In genomic region chr2:27199241-27199640, GRCh38 we compare ENCODE assay signal across 23 cellular contexts. TPM values are rescaled to one million over a fixed set of nuclear protein-coding genes. Genes with fewer than 3 reads are reported as not detected.
A peak's percentile ranks its signal among the peaks of the same experiment; 100 is the strongest.
DNase-seq lines count a peak whose midpoint lies in the region; ATAC-seq, FAIRE-seq and TF ChIP-seq lines count a peak whose summit lies in the region.
"Had no signal": no experiment of that assay in that cellular context is flagged by ENCODE, and none has a peak within 500 bp of the region (broad histone marks: within the 10 kb centered on the region; RNA-seq: fewer than 3 reads in every experiment).

No MANE protein-coding gene starts in this region.

- H4K8ac ChIP-seq in trophoblast cell (ENCODE audit: low read depth, low read length), result no peak overlapping the region

- POLR2A ChIA-PET in HepG2 (lab: Yijun Ruan, JAX), result interaction anchor here (1.0 to 1.3 kb wide), 3 partner anchors 85 to 106 kb away, joined by 3 read pairs; no protein-coding TSS in a partner anchor
- POLR2A ChIA-PET in WTC11 (lab: Charles Lee), result no interaction called here

- H3K79me1 ChIP-seq in trophoblast cell (ENCODE audit: low read length), result peaks cover 6% of the 10 kb centered on the region

- H2AK5ac ChIP-seq in trophoblast cell (ENCODE audit: low read length), result no peak overlapping the region

- H3K36me3 ChIP-seq in HepG2 (replicated peaks in 1 of 2; ENCODE audit: control insufficient read depth in 1 of 2, insufficient read depth in 2 of 2, low read length in 2 of 2), result peaks cover 30 to 40% of the 10 kb centered on the region in 2 experiments
- H3K36me3 ChIP-seq in right lobe of liver, result peaks cover 0 to 37% (median 18%) of the 10 kb centered on the region in 4 donors
- peaks cover 42 to 48% of the 10 kb centered on the region in 2 experiments for H3K36me3 ChIP-seq in trophoblast cell (ENCODE audit: control insufficient read depth in 1 of 2, insufficient read depth in 2 of 2, low read length in 2 of 2)

- peak overlapping the region; percentile 40 for H2BK120ac ChIP-seq in trophoblast cell (ENCODE audit: insufficient read depth, low read length, poor library complexity)

- H3K23ac ChIP-seq in trophoblast cell (ENCODE audit: low read length), result no peak overlapping the region

- H3K79me2 ChIP-seq in HepG2 (ENCODE audit: insufficient read depth, low read length) (no peaks in the 10 kb centered on the region), trophoblast cell (ENCODE audit: control insufficient read depth, insufficient read depth, low read length, poor library complexity) (no peaks in the 10 kb centered on the region)

- no peak for TF ChIP-seq EP300 in HepG2 (IDR thresholded peaks at IDR 0.05; ENCODE audit: low read depth in 2 of 2, low read length in 2 of 2)
- no peak for TF ChIP-seq EP300 in HepG2 (CRISPR knock-in tag; IDR thresholded peaks at IDR 0.05; ENCODE audit: borderline replicate concordance)

- no peak overlapping the region for H3K4me3 Mint-ChIP-seq in WTC11
- H3K4me3 Mint-ChIP-seq: HFFc6 had no signal

- H3K27ac ChIP-seq in HepG2 (ENCODE audit: extremely low read length, insufficient read depth, low read length), result peak overlapping the region; percentile 1
- no peak overlapping the region for H3K27ac ChIP-seq in right lobe of liver
- peak overlapping the region; percentile 61 for H3K27ac ChIP-seq in trophoblast cell (ENCODE audit: low read depth, low read length)
- H3K27ac ChIP-seq in right cardiac atrium (ENCODE audit: low read length), result no peak overlapping the region
- H3K27ac ChIP-seq: A549; BLaER1 treated with 17β-estradiol and CSF1 and Interleukin-3, amounts not matched to agents 10 nM and 100 nM; HL-60 had no signal

- FAIRE-seq in HepG2 (lab: Jason Lieb, UNC), result no peak
- FAIRE-seq: A549, G401.6, H54 had no signal

- H2AFZ ChIP-seq in HepG2 (ENCODE audit: low read length) (no peak overlapping the region), trophoblast cell (ENCODE audit: insufficient read depth, low read length, poor library complexity) (no peak overlapping the region)

- 98% methylated on average over 2 of the region's 2 CpGs for WGBS in HepG2 (ENCODE audit: low lambda C conversion rate)
- 82% methylated on average over 2 of the region's 2 CpGs for WGBS in right lobe of liver (ENCODE audit: insufficient coverage, low coverage, low lambda C conversion rate, missing lambda C conversion rate)
- no CpG with 5 or more reads among the region's 2 CpGs for WGBS in trophoblast cell (ENCODE audit: extremely low coverage, insufficient coverage, insufficient read length)
- WGBS in right cardiac atrium, result 77% methylated on average over 2 of the region's 2 CpGs

- peaks cover 29% of the 10 kb centered on the region for H3K36me3 Mint-ChIP-seq in WTC11

- no peak overlapping the region for H4K12ac ChIP-seq in trophoblast cell (ENCODE audit: low read depth, low read length)

- H3K9ac ChIP-seq in HepG2 (ENCODE audit: insufficient read depth, low read depth, low read length), result no peak overlapping the region
- no peak overlapping the region for H3K9ac ChIP-seq in trophoblast cell (ENCODE audit: low read length)
- H3K9ac ChIP-seq: BLaER1 treated with 17β-estradiol and CSF1 and Interleukin-3, amounts not matched to agents 10 nM and 100 nM had no signal

- H3K9me3 ChIP-seq in HepG2 (ENCODE audit: low read length) (no peaks in the 10 kb centered on the region), right lobe of liver (no peaks in the 10 kb centered on the region), trophoblast cell (ENCODE audit: insufficient read depth, low read depth, low read length) (no peaks in the 10 kb centered on the region), right cardiac atrium (ENCODE audit: control insufficient read depth, low read length) (no peaks in the 10 kb centered on the region)
- H3K9me3 ChIP-seq: A549; BLaER1 treated with 17β-estradiol and CSF1 and Interleukin-3, amounts not matched to agents 10 nM and 100 nM had no signal

- no peaks in the 10 kb centered on the region for H3K4me1 Mint-ChIP-seq in WTC11

- BruUV-seq in HepG2 (replicated peaks; lab: Mats Ljungman, UMichigan), result no TSS peak

- peaks cover 11% of the 10 kb centered on the region for H3K4me1 ChIP-seq in HepG2 (ENCODE audit: insufficient read depth, low read length)
- peaks cover 0 to 6% (median 0%) of the 10 kb centered on the region in 4 donors for H3K4me1 ChIP-seq in right lobe of liver
- peaks cover 7 to 12% of the 10 kb centered on the region in 2 experiments for H3K4me1 ChIP-seq in trophoblast cell (ENCODE audit: control insufficient read depth in 1 of 2, insufficient read depth in 2 of 2, low read length in 2 of 2)
- H3K4me1 ChIP-seq in right cardiac atrium (ENCODE audit: control insufficient read depth, insufficient read depth, low read length), result no peaks in the 10 kb centered on the region

- peak; percentile 20 for ATAC-seq in HepG2
- no peak for ATAC-seq in right lobe of liver
- no peak; the same call in 1 of the 2 replicates for ATAC-seq in WTC11
- ATAC-seq in right cardiac atrium, result no peak
- ATAC-seq: Panc1 had no signal

- no peak overlapping the region for H3K14ac ChIP-seq in trophoblast cell (ENCODE audit: low read length)

- H3K27me3 Mint-ChIP-seq in WTC11 (ENCODE audit: low read depth), result no peaks in the 10 kb centered on the region
- H3K27me3 Mint-ChIP-seq: IgD-negative memory B cell had no signal

- peak overlapping the region; percentile 1; the same call in 1 of the 2 replicates for H3K27ac Mint-ChIP-seq in WTC11
- H3K27ac Mint-ChIP-seq: HFFc6 had no signal

- TF ChIP-seq RAD21 in HepG2 (CRISPR knock-in tag; IDR thresholded peaks at IDR 0.05), result no peak

- no peaks in the 10 kb centered on the region for H4K20me1 ChIP-seq in HepG2 (ENCODE audit: insufficient read depth, low read length)

- CTCF ChIA-PET in HepG2 (lab: Yijun Ruan, JAX; ENCODE audit: low intra/inter-chr PET ratio, low total read pairs) (no interaction called here), WTC11 (lab: Charles Lee) (interaction anchor here (1.0 kb wide), 1 partner anchor 29 kb away, joined by 5 read pairs; no protein-coding TSS in a partner anchor)

- TF ChIP-seq CTCF in HepG2 (CRISPR knock-in tag; IDR thresholded peaks at IDR 0.05) (0 out of 2 replicates have a peak, but pooled peaks have one; percentile 6), right lobe of liver (IDR thresholded peaks at IDR 0.05) (no peak), WTC11 (IDR thresholded peaks at IDR 0.05) (no peak)

- no peak overlapping the region for H4K91ac ChIP-seq in trophoblast cell (ENCODE audit: low read depth, low read length)

- H3K18ac ChIP-seq in trophoblast cell (ENCODE audit: low read length), result no peak overlapping the region

- intact Hi-C loops in HepG2 (cut with micrococcal nuclease; ENCODE audit: unreplicated experiment) (no loop called here), right lobe of liver (cut with DNase I) (loop anchor here in 1 of 2 donors (10.0 kb wide), 1 partner anchor 104 kb away; no protein-coding TSS in a partner anchor), right cardiac atrium (cut with DNase I) (no loop called here)

- H3K4me3 ChIP-seq in HepG2 (replicated peaks in 1 of 3; ENCODE audit: insufficient read depth in 1 of 3, low read depth in 2 of 3, low read length in 3 of 3) (no peak overlapping the region), right lobe of liver (no peak overlapping the region), trophoblast cell (ENCODE audit: low read depth, low read length) (no peak overlapping the region), right cardiac atrium (ENCODE audit: low read length) (no peak overlapping the region)
- H3K4me3 ChIP-seq: A549; BLaER1 treated with 17β-estradiol and CSF1 and Interleukin-3, amounts not matched to agents 10 nM and 100 nM had no signal

- H3K4me2 ChIP-seq in HepG2 (ENCODE audit: low read depth, low read length) (no peak overlapping the region), trophoblast cell (ENCODE audit: low read length) (no peak overlapping the region)
- H3K4me2 ChIP-seq: A549; BLaER1 treated with 17β-estradiol and CSF1 and Interleukin-3, amounts not matched to agents 10 nM and 100 nM had no signal

- H2BK12ac ChIP-seq in trophoblast cell (ENCODE audit: low read length), result no peak overlapping the region

- TF ChIP-seq POLR2A in HepG2 (IDR thresholded peaks at IDR 0.05; ENCODE audit: insufficient read depth in 1 of 2, low read depth in 2 of 2, low read length in 2 of 2), result peak in 1 of 2 experiments; percentile 41; a peak in 1 of 4 replicates
- TF ChIP-seq POLR2A in right lobe of liver (IDR thresholded peaks at IDR 0.05), result no peak

- no peak overlapping the region for H2BK5ac ChIP-seq in trophoblast cell (ENCODE audit: low read depth, low read length, poor library complexity)

- peaks cover 4% of the 10 kb centered on the region; the same call in 1 of the 2 replicates for H3K9me3 Mint-ChIP-seq in WTC11
- H3K9me3 Mint-ChIP-seq: HFFc6 had no signal

- H3K4ac ChIP-seq in trophoblast cell (ENCODE audit: low read depth, low read length), result no peak overlapping the region

- no peak for DNase-seq in HepG2 (ENCODE audit: low spot score)
- no peak for DNase-seq in right lobe of liver
- DNase-seq in WTC11 (ENCODE audit: low spot score), result no peak
- DNase-seq in trophoblast cell, result no peak
- DNase-seq in NCI-H128 (lab: John Stamatoyannopoulos, UW; ENCODE audit: unreplicated experiment), result no peak
- no peak for DNase-seq in MV-4-11 (lab: John Stamatoyannopoulos, UW)
- no peak for DNase-seq in right cardiac atrium
- DNase-seq: HFFc6, MM.1S, NCI-H1092 treated with DMSO at 0.1 percent for 48 hours, NCI-H2081, NCI-H446 treated with DMSO at 0.1 percent for 48 hours, NCI-H69 had no signal

- in situ Hi-C loops in HepG2 (cut with HindIII; ENCODE audit: extremely low pct_ligation_motif_present, low pct_unique_long_range_greater_than_20kb), result loop anchor here (5.0 kb wide), 1 partner anchor 102 kb away; no protein-coding TSS in a partner anchor

- H3K27me3 ChIP-seq in HepG2 (ENCODE audit: control insufficient read depth in 1 of 2, insufficient read depth in 2 of 2, low read length in 2 of 2), result no peaks in the 10 kb centered on the region
- H3K27me3 ChIP-seq in right lobe of liver, result no peaks in the 10 kb centered on the region
- no peaks in the 10 kb centered on the region for H3K27me3 ChIP-seq in trophoblast cell (ENCODE audit: insufficient read depth, low read length)
- no peaks in the 10 kb centered on the region for H3K27me3 ChIP-seq in right cardiac atrium (ENCODE audit: control insufficient read depth, insufficient read depth)
- H3K27me3 ChIP-seq: BLaER1 treated with 17β-estradiol and CSF1 and Interleukin-3, amounts not matched to agents 10 nM and 100 nM had no signal

RNA-seq across cellular contexts. Expression of gene ATRAID, which starts 12.6 kb away (rescaled TPM):
- total RNA-seq in HepG2 (2016; rRNA removed; fragmentation: Illumina TruSeq; extraction: Trizol), result 130 and 207 TPM in 2 replicates
- 237 and 301 TPM in 2 replicates for total RNA-seq in HepG2 (2016; cell fraction: cytosol; rRNA removed; fragmentation: Illumina TruSeq; extraction: Trizol; ENCODE audit: low read depth)
- 124 and 208 TPM in 2 replicates for total RNA-seq in HepG2 (2016; cell fraction: insoluble cytoplasmic fraction; rRNA removed; fragmentation: Illumina TruSeq; extraction: Trizol)
- total RNA-seq in HepG2 (2016; cell fraction: membrane; rRNA removed; fragmentation: Illumina TruSeq; extraction: Trizol), result 240 and 276 TPM in 2 replicates
- 132 and 154 TPM in 2 replicates for total RNA-seq in HepG2 (2016; cell fraction: nucleus; rRNA removed; fragmentation: Illumina TruSeq; extraction: Trizol)
- polyA plus RNA-seq in HepG2 (2011; rRNA removed), result 280 and 382 TPM in 2 replicates
- 388 and 397 TPM in 2 replicates for polyA plus RNA-seq in HepG2 (2011; cell fraction: cytosol; rRNA removed)
- polyA plus RNA-seq in HepG2 (2011; cell fraction: nucleus; rRNA removed), result 165 and 172 TPM in 2 replicates
- polyA plus RNA-seq in HepG2 (2012), result 120 and 153 TPM in 2 replicates
- 273 and 357 TPM in 2 replicates for polyA plus RNA-seq in HepG2 (2016; cell fraction: cytosol; fragmentation: Illumina TruSeq; extraction: Trizol; ENCODE audit: low read depth)
- 125 and 139 TPM in 2 replicates for polyA plus RNA-seq in HepG2 (2016; cell fraction: insoluble cytoplasmic fraction; fragmentation: Illumina TruSeq; extraction: Trizol; ENCODE audit: low read depth)
- polyA plus RNA-seq in HepG2 (2016; cell fraction: membrane; fragmentation: Illumina TruSeq; extraction: Trizol; ENCODE audit: low read depth), result 241 and 285 TPM in 2 replicates
- polyA plus RNA-seq in HepG2 (2016; cell fraction: nucleus; fragmentation: Illumina TruSeq; extraction: Trizol; ENCODE audit: insufficient read depth, low read depth), result 232 and 249 TPM in 2 replicates
- polyA minus RNA-seq in HepG2 (2011; rRNA and poly(A)+ RNA removed; ENCODE audit: low replicate concordance), result 164 and 175 TPM in 2 replicates
- 98.3 and 110 TPM in 2 replicates for polyA minus RNA-seq in HepG2 (2011; cell fraction: cytosol; rRNA and poly(A)+ RNA removed)
- polyA minus RNA-seq in HepG2 (2011; cell fraction: nucleus; rRNA and poly(A)+ RNA removed), result 161 and 181 TPM in 2 replicates
- total RNA-seq in right lobe of liver, result 10 to 100 TPM; 30.7 to 65.8 (median 35.9) TPM
- total RNA-seq in WTC11 (2021), result 97.2 to 115 TPM (median 109 TPM) in 3 replicates
- 107 and 115 TPM in 2 replicates for polyA plus RNA-seq in trophoblast cell (2013)
- total RNA-seq in right cardiac atrium, result 100 to 1,000 TPM; 124 to 177 (median 144) TPM
- polyA plus RNA-seq in right cardiac atrium, result 256 TPM

RNA-seq across cellular contexts. Expression of gene SLC5A6, which starts 12.8 kb away (rescaled TPM):
- total RNA-seq in HepG2 (2016; rRNA removed; fragmentation: Illumina TruSeq; extraction: Trizol), result 73.9 and 135 TPM in 2 replicates
- total RNA-seq in HepG2 (2016; cell fraction: cytosol; rRNA removed; fragmentation: Illumina TruSeq; extraction: Trizol; ENCODE audit: low read depth), result 30.4 and 34.3 TPM in 2 replicates
- total RNA-seq in HepG2 (2016; cell fraction: insoluble cytoplasmic fraction; rRNA removed; fragmentation: Illumina TruSeq; extraction: Trizol), result 73.5 and 136 TPM in 2 replicates
- 79.1 and 85.5 TPM in 2 replicates for total RNA-seq in HepG2 (2016; cell fraction: membrane; rRNA removed; fragmentation: Illumina TruSeq; extraction: Trizol)
- total RNA-seq in HepG2 (2016; cell fraction: nucleus; rRNA removed; fragmentation: Illumina TruSeq; extraction: Trizol), result 134 and 158 TPM in 2 replicates
- polyA plus RNA-seq in HepG2 (2011; rRNA removed), result 417 and 462 TPM in 2 replicates
- 356 and 373 TPM in 2 replicates for polyA plus RNA-seq in HepG2 (2011; cell fraction: cytosol; rRNA removed)
- 1,568 and 1,774 TPM in 2 replicates for polyA plus RNA-seq in HepG2 (2011; cell fraction: nucleus; rRNA removed)
- polyA plus RNA-seq in HepG2 (2012), result 192 and 216 TPM in 2 replicates
- 27.4 and 30.4 TPM in 2 replicates for polyA plus RNA-seq in HepG2 (2016; cell fraction: cytosol; fragmentation: Illumina TruSeq; extraction: Trizol; ENCODE audit: low read depth)
- polyA plus RNA-seq in HepG2 (2016; cell fraction: insoluble cytoplasmic fraction; fragmentation: Illumina TruSeq; extraction: Trizol; ENCODE audit: low read depth), result 63.2 and 70.8 TPM in 2 replicates
- polyA plus RNA-seq in HepG2 (2016; cell fraction: membrane; fragmentation: Illumina TruSeq; extraction: Trizol; ENCODE audit: low read depth), result 56.1 and 58.9 TPM in 2 replicates
- 255 and 265 TPM in 2 replicates for polyA plus RNA-seq in HepG2 (2016; cell fraction: nucleus; fragmentation: Illumina TruSeq; extraction: Trizol; ENCODE audit: insufficient read depth, low read depth)
- 193 and 937 TPM in 2 replicates for polyA minus RNA-seq in HepG2 (2011; rRNA and poly(A)+ RNA removed; ENCODE audit: low replicate concordance)
- polyA minus RNA-seq in HepG2 (2011; cell fraction: cytosol; rRNA and poly(A)+ RNA removed), result 155 and 193 TPM in 2 replicates
- polyA minus RNA-seq in HepG2 (2011; cell fraction: nucleus; rRNA and poly(A)+ RNA removed), result 359 and 416 TPM in 2 replicates
- total RNA-seq in right lobe of liver, result 100 to 1,000 TPM in 3 of 6 experiments, 10 to 100 TPM in 3; 57.5 to 151 (median 90.3) TPM
- total RNA-seq in WTC11 (2021), result 80.8 to 111 TPM (median 86.4 TPM) in 3 replicates
- 152 and 161 TPM in 2 replicates for polyA plus RNA-seq in trophoblast cell (2013)
- total RNA-seq in right cardiac atrium, result 10 to 100 TPM in 3 of 4 donors, 1 to 10 TPM in 1; 8.1 to 14.1 (median 12.8) TPM
- polyA plus RNA-seq in right cardiac atrium, result 7.8 TPM

RNA-seq across cellular contexts. Expression of gene CAD, which starts 17.9 kb away (rescaled TPM):
- 21.5 and 21.7 TPM in 2 replicates for total RNA-seq in HepG2 (2016; rRNA removed; fragmentation: Illumina TruSeq; extraction: Trizol)
- 10.8 and 11.1 TPM in 2 replicates for total RNA-seq in HepG2 (2016; cell fraction: cytosol; rRNA removed; fragmentation: Illumina TruSeq; extraction: Trizol; ENCODE audit: low read depth)
- 16.3 and 22.5 TPM in 2 replicates for total RNA-seq in HepG2 (2016; cell fraction: insoluble cytoplasmic fraction; rRNA removed; fragmentation: Illumina TruSeq; extraction: Trizol)
- 11.0 and 11.4 TPM in 2 replicates for total RNA-seq in HepG2 (2016; cell fraction: membrane; rRNA removed; fragmentation: Illumina TruSeq; extraction: Trizol)
- 33.1 and 40.6 TPM in 2 replicates for total RNA-seq in HepG2 (2016; cell fraction: nucleus; rRNA removed; fragmentation: Illumina TruSeq; extraction: Trizol)
- polyA plus RNA-seq in HepG2 (2011; rRNA removed), result 37.0 and 43.1 TPM in 2 replicates
- polyA plus RNA-seq in HepG2 (2011; cell fraction: cytosol; rRNA removed), result 15.7 and 25.3 TPM in 2 replicates
- polyA plus RNA-seq in HepG2 (2011; cell fraction: nucleus; rRNA removed), result 233 and 267 TPM in 2 replicates
- 31.5 and 37.5 TPM in 2 replicates for polyA plus RNA-seq in HepG2 (2012)
- polyA plus RNA-seq in HepG2 (2016; cell fraction: cytosol; fragmentation: Illumina TruSeq; extraction: Trizol; ENCODE audit: low read depth), result 5.5 and 5.9 TPM in 2 replicates
- polyA plus RNA-seq in HepG2 (2016; cell fraction: insoluble cytoplasmic fraction; fragmentation: Illumina TruSeq; extraction: Trizol; ENCODE audit: low read depth), result 19.5 and 31.5 TPM in 2 replicates
- 11.5 and 14.8 TPM in 2 replicates for polyA plus RNA-seq in HepG2 (2016; cell fraction: membrane; fragmentation: Illumina TruSeq; extraction: Trizol; ENCODE audit: low read depth)
- polyA plus RNA-seq in HepG2 (2016; cell fraction: nucleus; fragmentation: Illumina TruSeq; extraction: Trizol; ENCODE audit: insufficient read depth, low read depth), result 63.8 and 69.6 TPM in 2 replicates
- 159 and 251 TPM in 2 replicates for polyA minus RNA-seq in HepG2 (2011; rRNA and poly(A)+ RNA removed; ENCODE audit: low replicate concordance)
- polyA minus RNA-seq in HepG2 (2011; cell fraction: cytosol; rRNA and poly(A)+ RNA removed), result 44.5 and 51.3 TPM in 2 replicates
- polyA minus RNA-seq in HepG2 (2011; cell fraction: nucleus; rRNA and poly(A)+ RNA removed), result 140 and 150 TPM in 2 replicates
- 10 to 100 TPM; 12.3 to 24.0 (median 16.3) TPM for total RNA-seq in right lobe of liver
- 145 to 178 TPM (median 150 TPM) in 3 replicates for total RNA-seq in WTC11 (2021)
- polyA plus RNA-seq in trophoblast cell (2013), result 14.7 and 15.5 TPM in 2 replicates
- total RNA-seq in right cardiac atrium, result 10 to 100 TPM in 2 of 4 donors, 1 to 10 TPM in 2; 9.0 to 12.0 (median 10.0) TPM
- polyA plus RNA-seq in right cardiac atrium, result 6.0 TPM

RNA-seq across cellular contexts. Expression of gene TCF23, which starts 50.4 kb away (rescaled TPM):
- 0.02 and 0.04 TPM in 2 replicates for total RNA-seq in HepG2 (2016; rRNA removed; fragmentation: Illumina TruSeq; extraction: Trizol)
- total RNA-seq in HepG2 (2016; cell fraction: cytosol; rRNA removed; fragmentation: Illumina TruSeq; extraction: Trizol; ENCODE audit: low read depth), result not detected in 2 replicates
- 0.15 TPM in 1 of 2 replicates, not detected in the other for total RNA-seq in HepG2 (2016; cell fraction: insoluble cytoplasmic fraction; rRNA removed; fragmentation: Illumina TruSeq; extraction: Trizol)
- not detected in 2 replicates for total RNA-seq in HepG2 (2016; cell fraction: membrane; rRNA removed; fragmentation: Illumina TruSeq; extraction: Trizol)
- not detected in 2 replicates for total RNA-seq in HepG2 (2016; cell fraction: nucleus; rRNA removed; fragmentation: Illumina TruSeq; extraction: Trizol)
- 1.4 TPM in 2 replicates for polyA plus RNA-seq in HepG2 (2011; rRNA removed)
- polyA plus RNA-seq in HepG2 (2011; cell fraction: cytosol; rRNA removed), result 0.98 and 1.1 TPM in 2 replicates
- 1.7 and 2.0 TPM in 2 replicates for polyA plus RNA-seq in HepG2 (2011; cell fraction: nucleus; rRNA removed)
- 0.80 and 1.5 TPM in 2 replicates for polyA plus RNA-seq in HepG2 (2012)
- polyA plus RNA-seq in HepG2 (2016; cell fraction: cytosol; fragmentation: Illumina TruSeq; extraction: Trizol; ENCODE audit: low read depth), result not detected in 2 replicates
- not detected in 2 replicates for polyA plus RNA-seq in HepG2 (2016; cell fraction: insoluble cytoplasmic fraction; fragmentation: Illumina TruSeq; extraction: Trizol; ENCODE audit: low read depth)
- polyA plus RNA-seq in HepG2 (2016; cell fraction: membrane; fragmentation: Illumina TruSeq; extraction: Trizol; ENCODE audit: low read depth), result not detected in 2 replicates
- 0.12 TPM in 1 of 2 replicates, not detected in the other for polyA plus RNA-seq in HepG2 (2016; cell fraction: nucleus; fragmentation: Illumina TruSeq; extraction: Trizol; ENCODE audit: insufficient read depth, low read depth)
- polyA minus RNA-seq in HepG2 (2011; rRNA and poly(A)+ RNA removed; ENCODE audit: low replicate concordance), result 1.3 TPM in 1 of 2 replicates, not detected in the other
- 0.49 and 0.70 TPM in 2 replicates for polyA minus RNA-seq in HepG2 (2011; cell fraction: cytosol; rRNA and poly(A)+ RNA removed)
- polyA minus RNA-seq in HepG2 (2011; cell fraction: nucleus; rRNA and poly(A)+ RNA removed), result 0.52 and 0.62 TPM in 2 replicates
- total RNA-seq in right lobe of liver, result under 1 TPM in 1 of 6 experiments, not detected in 5; 0.04 TPM
- 0.05 to 0.14 TPM (median 0.13 TPM) in 3 replicates for total RNA-seq in WTC11 (2021)
- 0.03 TPM in 1 of 2 replicates, not detected in the other for polyA plus RNA-seq in trophoblast cell (2013)
- total RNA-seq in right cardiac atrium, result under 1 TPM; 0.06 to 0.15 (median 0.11) TPM
- polyA plus RNA-seq in right cardiac atrium, result 0.05 TPM
- total RNA-seq: HFFc6, HT1080, LHCN-M2, SK-MEL-5 had no signal
- polyA plus RNA-seq: A549, IgD-negative memory B cell had no signal

Comparison
In these comparisons a context has a peak if more than half of its experiments do, and no peak if none do; other contexts are left out.
1. H3K27ac ChIP-seq: peak in HepG2 (single experiment) and trophoblast cell (single experiment); none in right lobe of liver (0 of 3) and right cardiac atrium (single experiment).
2. Of the 50 proteins assayed by ChIP-seq in both HepG2 and WTC11: peak only in HepG2: CTCF; only in WTC11: none; in both: none; in neither: 49.